In genomic region chr1:205775717-205776056, GRCh38 we compare ENCODE assay signal across 8 cellular contexts. TPM values are rescaled to one million over a fixed set of nuclear protein-coding genes. Genes with fewer than 3 reads are reported as not detected.
DNase-seq lines count a peak whose midpoint lies in the region; ATAC-seq and TF ChIP-seq lines count a peak whose summit lies in the region.

No MANE protein-coding gene starts in this region.

- CTCF ChIA-PET in SK-N-SH (lab: Yijun Ruan, JAX) = interaction anchor here (0.8 to 7.8 kb wide), 8 partner anchors 10 to 331 kb away, joined by 3 to 37 read pairs (median 4); no protein-coding TSS in a partner anchor

- H3K9me2 ChIP-seq in SK-N-SH = no peaks in the 10 kb centered on the region

- peak overlapping the region; percentile 98 for H2AFZ ChIP-seq in SK-N-SH (ENCODE audit: low read depth)

- no peak; the same call in 1 of the 3 replicates for ATAC-seq in SK-N-SH treated with all-trans-retinoic acid at 6 μM for 48 hours

- no peak overlapping the region for H3K9ac ChIP-seq in SK-N-SH
- H3K9ac ChIP-seq in adipocyte (ENCODE audit: low read length) = peak overlapping the region; percentile 93
- H3K9ac ChIP-seq in iPS-18a (ENCODE audit: low read length) = no peak overlapping the region

- H3K9me3 ChIP-seq in SK-N-SH (no peaks in the 10 kb centered on the region), adipocyte (ENCODE audit: control insufficient read depth, low read length) (no peaks in the 10 kb centered on the region), iPS-18a (ENCODE audit: control insufficient read depth, low read depth, low read length) (no peaks in the 10 kb centered on the region)

- TF ChIP-seq EP300 in SK-N-SH (IDR thresholded peaks at IDR 0.05; ENCODE audit: borderline replicate concordance in 1 of 2, low read depth in 1 of 2, low read length in 1 of 2) = no peak

- H3K4me2 ChIP-seq in SK-N-SH = peak overlapping the region; percentile 94

- H3K4me3 ChIP-seq in SK-N-SH (ENCODE audit: low read depth in 2 of 2, low read length in 1 of 2) (peak overlapping the region; percentile 88 to 94), adipocyte (ENCODE audit: low read length) (peak overlapping the region; percentile 95), iPS-18a (ENCODE audit: low read length) (peak overlapping the region; percentile 79)

- no peaks in the 10 kb centered on the region for H4K20me1 ChIP-seq in SK-N-SH (ENCODE audit: insufficient read depth)

- no peaks in the 10 kb centered on the region for H3K79me2 ChIP-seq in SK-N-SH (ENCODE audit: insufficient read depth)

- DNase-seq in SK-N-SH (no peak), adipocyte (ENCODE audit: low read depth) (peak; percentile 68), stromal cell of bone marrow (ENCODE audit: low read depth) (peak; percentile 93), NCI-H2107 treated with DMSO at 0.1 percent for 48 hours (lab: John Stamatoyannopoulos, UW; ENCODE audit: unreplicated experiment) (no peak), NCI-H526 (lab: John Stamatoyannopoulos, UW) (no peak)
- DNase-seq in activated CD4-positive, alpha-beta T cell treated with anti-CD3 and anti-CD28 coated beads for 1 hour = no peak

- POLR2A ChIA-PET in SK-N-SH (lab: Yijun Ruan, JAX) = no interaction called here

- no peaks in the 10 kb centered on the region for H3F3A ChIP-seq in SK-N-SH (replicated peaks; ENCODE audit: insufficient read depth)

- H3K4me1 ChIP-seq in SK-N-SH (ENCODE audit: control insufficient read depth in 1 of 2, insufficient read depth in 2 of 2, low read depth in 1 of 2, low read length in 1 of 2) (peaks cover 0 to 6% of the 10 kb centered on the region in 2 experiments; a peak in 1 of 4 replicates), adipocyte (ENCODE audit: control insufficient read depth, insufficient read depth, low read length) (peaks cover 15% of the 10 kb centered on the region), iPS-18a (ENCODE audit: control insufficient read depth, low read depth, low read length) (peaks cover 6% of the 10 kb centered on the region)

- H3K36me3 ChIP-seq in SK-N-SH (replicated peaks in 1 of 2; ENCODE audit: control insufficient read depth in 1 of 2, insufficient read depth in 2 of 2, low read length in 1 of 2) = no peaks in the 10 kb centered on the region
- peaks cover 4% of the 10 kb centered on the region for H3K36me3 ChIP-seq in adipocyte (ENCODE audit: control insufficient read depth, insufficient read depth, low read length, severe bottlenecking)
- no peaks in the 10 kb centered on the region for H3K36me3 ChIP-seq in iPS-18a (ENCODE audit: control insufficient read depth, low read depth, low read length)

- no peak overlapping the region for H3K27ac ChIP-seq in SK-N-SH (ENCODE audit: low read depth in 2 of 2, low read length in 1 of 2)
- no peak overlapping the region for H3K27ac ChIP-seq in iPS-18a (ENCODE audit: low read length)

- no peak for TF ChIP-seq RAD21 in SK-N-SH (IDR thresholded peaks at IDR 0.05; ENCODE audit: low read length)

- H3K27me3 ChIP-seq in SK-N-SH (ENCODE audit: insufficient read depth) = no peaks in the 10 kb centered on the region; the same call in 1 of the 2 replicates
- no peaks in the 10 kb centered on the region for H3K27me3 ChIP-seq in adipocyte (replicated peaks; ENCODE audit: control insufficient read depth, insufficient read depth, low read length)
- peaks cover 38% of the 10 kb centered on the region for H3K27me3 ChIP-seq in iPS-18a (ENCODE audit: control insufficient read depth, insufficient read depth, low read length)

- TF ChIP-seq CTCF in SK-N-SH (IDR thresholded peaks at IDR 0.05) = no peak

TF ChIP-seq in SK-N-SH, 30 proteins besides CTCF, POLR2A, EP300 and RAD21:
- no peak for TF ChIP-seq SMC3 (IDR thresholded peaks at IDR 0.05; ENCODE audit: low read depth, low read length)
- no peak for TF ChIP-seq POLR2AphosphoS5 (IDR thresholded peaks at IDR 0.05; ENCODE audit: low read depth, low read length)
- no peak for TF ChIP-seq FOSL2 (IDR thresholded peaks at IDR 0.05; ENCODE audit: borderline replicate concordance, low read depth)
- TF ChIP-seq, protein P1, sequence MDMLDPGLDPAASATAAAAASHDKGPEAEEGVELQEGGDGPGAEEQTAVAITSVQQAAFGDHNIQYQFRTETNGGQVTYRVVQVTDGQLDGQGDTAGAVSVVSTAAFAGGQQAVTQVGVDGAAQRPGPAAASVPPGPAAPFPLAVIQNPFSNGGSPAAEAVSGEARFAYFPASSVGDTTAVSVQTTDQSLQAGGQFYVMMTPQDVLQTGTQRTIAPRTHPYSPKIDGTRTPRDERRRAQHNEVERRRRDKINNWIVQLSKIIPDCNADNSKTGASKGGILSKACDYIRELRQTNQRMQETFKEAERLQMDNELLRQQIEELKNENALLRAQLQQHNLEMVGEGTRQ (IDR thresholded peaks at IDR 0.05; ENCODE audit: borderline replicate concordance, low read depth, low read length) = no peak
- TF ChIP-seq NFIC (IDR thresholded peaks at IDR 0.05; ENCODE audit: borderline replicate concordance) = no peak
- TF ChIP-seq USF1 (IDR thresholded peaks at IDR 0.05; ENCODE audit: borderline replicate concordance, low read depth) = no peak
- no peak for TF ChIP-seq MEF2A (IDR thresholded peaks at IDR 0.05; ENCODE audit: borderline replicate concordance, low read depth)
- TF ChIP-seq JUND (IDR thresholded peaks at IDR 0.05) = no peak
- no peak for TF ChIP-seq TCF12 (IDR thresholded peaks at IDR 0.05)
- TF ChIP-seq, protein P2, sequence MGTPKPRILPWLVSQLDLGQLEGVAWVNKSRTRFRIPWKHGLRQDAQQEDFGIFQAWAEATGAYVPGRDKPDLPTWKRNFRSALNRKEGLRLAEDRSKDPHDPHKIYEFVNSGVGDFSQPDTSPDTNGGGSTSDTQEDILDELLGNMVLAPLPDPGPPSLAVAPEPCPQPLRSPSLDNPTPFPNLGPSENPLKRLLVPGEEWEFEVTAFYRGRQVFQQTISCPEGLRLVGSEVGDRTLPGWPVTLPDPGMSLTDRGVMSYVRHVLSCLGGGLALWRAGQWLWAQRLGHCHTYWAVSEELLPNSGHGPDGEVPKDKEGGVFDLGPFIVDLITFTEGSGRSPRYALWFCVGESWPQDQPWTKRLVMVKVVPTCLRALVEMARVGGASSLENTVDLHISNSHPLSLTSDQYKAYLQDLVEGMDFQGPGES (IDR thresholded peaks at IDR 0.05; ENCODE audit: low read depth, low read length) = no peak

TF ChIP-seq in SK-N-SH treated with all-trans-retinoic acid at 6 μM for 48 hours, 23 proteins besides CTCF, POLR2A, EP300 and RAD21:
- TF ChIP-seq RARB (CRISPR knock-in tag; IDR thresholded peaks at IDR 0.05) (no peak), ZNF8 (CRISPR knock-in tag; IDR thresholded peaks at IDR 0.05) (no peak), ZC3H10 (CRISPR knock-in tag; IDR thresholded peaks at IDR 0.05) (no peak), ZNF565 (CRISPR knock-in tag; conservative IDR thresholded peaks at IDR 0.05; ENCODE audit: low read depth) (no peak), TCF4 (CRISPR knock-in tag; IDR thresholded peaks at IDR 0.05; ENCODE audit: borderline replicate concordance) (no peak), ZFP3 (CRISPR knock-in tag; IDR thresholded peaks at IDR 0.05) (no peak), ISL1 (CRISPR knock-in tag; IDR thresholded peaks at IDR 0.05) (no peak), ESRRG (CRISPR knock-in tag; IDR thresholded peaks at IDR 0.05) (no peak)

RNA-seq across cellular contexts. Expression of gene RAB29, which starts 0.4 kb away (rescaled TPM):
- polyA plus RNA-seq in SK-N-SH (2012; rRNA removed) = 9.2 and 9.8 TPM in 2 replicates
- 9.0 and 11.1 TPM in 2 replicates for polyA plus RNA-seq in SK-N-SH (2012; cell fraction: cytosol; rRNA removed)
- polyA plus RNA-seq in SK-N-SH (2012; cell fraction: nucleus; rRNA removed) = 9.0 and 12.2 TPM in 2 replicates

RNA-seq across cellular contexts. Expression of gene NUCKS1, which starts 25.7 kb away (rescaled TPM):
- polyA plus RNA-seq in SK-N-SH (2012; rRNA removed) = 25.4 and 35.3 TPM in 2 replicates
- 46.4 and 53.5 TPM in 2 replicates for polyA plus RNA-seq in SK-N-SH (2012; cell fraction: cytosol; rRNA removed)
- polyA plus RNA-seq in SK-N-SH (2012; cell fraction: nucleus; rRNA removed) = 5.6 and 15.0 TPM in 2 replicates

RNA-seq across cellular contexts. Expression of gene SLC41A1, which starts 37.3 kb away (rescaled TPM):
- 18.3 and 25.1 TPM in 2 replicates for polyA plus RNA-seq in SK-N-SH (2012; rRNA removed)
- polyA plus RNA-seq in SK-N-SH (2012; cell fraction: cytosol; rRNA removed) = 16.6 and 18.3 TPM in 2 replicates
- 17.8 and 28.3 TPM in 2 replicates for polyA plus RNA-seq in SK-N-SH (2012; cell fraction: nucleus; rRNA removed)

Comparison
In these comparisons a context has a peak if more than half of its experiments do, and no peak if none do; other contexts are left out.
1. DNase-seq: peak in adipocyte (single experiment) and stromal cell of bone marrow (single experiment); none in SK-N-SH (single experiment), NCI-H2107 treated with DMSO at 0.1 percent for 48 hours (single experiment), NCI-H526 (0 of 2) and activated CD4-positive, alpha-beta T cell treated with anti-CD3 and anti-CD28 coated beads for 1 hour (single experiment).
2. Peak in every context shown above with its lines, with median percentiles within 50 percentile points of each other: H3K4me3 ChIP-seq.